Comparison of ENCODE assay signal across 25 cellular contexts in genomic region chr1:25206201-25206600, GRCh38. TPM values are rescaled to one million over a fixed set of nuclear protein-coding genes. Genes with fewer than 3 reads are reported as not detected.
DNase-seq lines count a peak whose midpoint lies in the region; ATAC-seq and TF ChIP-seq lines count a peak whose summit lies in the region.
"Had no signal": no experiment of that assay in that cellular context is flagged by ENCODE, and none has a peak within 500 bp of the region (broad histone marks: within the 10 kb centered on the region; RNA-seq: fewer than 3 reads in every experiment).

No MANE protein-coding gene starts in this region.

- in situ Hi-C loops in IMR-90 (cut with MboI; ENCODE audit: low sequenced_read_pairs), result loop anchor here (10.0 kb wide), 3 partner anchors 271 to 541 kb away; partner anchors contain the start of gene RUNX3

- no peaks in the 10 kb centered on the region for H3K4me1 ChIP-seq in IMR-90 (ENCODE audit: control insufficient read depth, insufficient read depth, low read length)
- H3K4me1 ChIP-seq: BLaER1 treated with 17β-estradiol and CSF1 and Interleukin-3, amounts not matched to agents 10 nM and 100 nM; SJSA1 had no signal

- CTCF ChIA-PET in IMR-90 (lab: Yijun Ruan, JAX), result interaction anchor here (0.6 kb wide), 1 partner anchor 525 kb away, joined by 7 read pairs; no protein-coding TSS in a partner anchor

- H3K36me3 ChIP-seq in IMR-90 (ENCODE audit: control insufficient read depth, insufficient read depth, low read length), result no peaks in the 10 kb centered on the region
- H3K36me3 ChIP-seq: BLaER1 treated with 17β-estradiol and CSF1 and Interleukin-3, amounts not matched to agents 10 nM and 100 nM; SJSA1 had no signal

- intact Hi-C loops in IMR-90 (cut with micrococcal nuclease), result no loop called here

- TF ChIP-seq CTCF in IMR-90 (conservative IDR thresholded peaks at IDR 0.05; ENCODE audit: low read depth, low read length), result no peak

- no peak overlapping the region for H2BK120ac ChIP-seq in IMR-90 (ENCODE audit: low read depth, low read length)

- H4K5ac ChIP-seq in IMR-90 (ENCODE audit: low read depth, low read length), result no peak overlapping the region

- H2BK20ac ChIP-seq in IMR-90 (ENCODE audit: low read depth, low read length), result no peak overlapping the region

- POLR2A ChIA-PET in IMR-90 (lab: Charles Lee; ENCODE audit: unreplicated experiment), result no interaction called here

- WGBS in IMR-90 (ENCODE audit: extremely low coverage in 2 of 2, insufficient read length in 1 of 2), 2 experiments, result 60% methylated on average over 1 of the region's 5 CpGs; no CpG with 5 or more reads in 1 of the 2 experiments

- DNase-seq in NK-92 treated with Interleukin-12 subunit alpha and Interleukin-12 subunit beta, amount 100 ng/mL, for 24 hours (lab: John Stamatoyannopoulos, UW), result peak; percentile 10
- DNase-seq in NK-92 (lab: John Stamatoyannopoulos, UW; ENCODE audit: unreplicated experiment), result no peak
- no peak for DNase-seq in IMR-90
- DNase-seq in mesenteric fat pad (ENCODE audit: low spot score), result peak; percentile 51
- no peak for DNase-seq in NCI-H1436 treated with DMSO at 0.1 percent for 48 hours (lab: John Stamatoyannopoulos, UW)
- no peak for DNase-seq in NCI-H2081 treated with DMSO at 0.1 percent for 48 hours (lab: John Stamatoyannopoulos, UW)
- DNase-seq: AML-193; CD4-positive, alpha-beta T cell; GF-D8; H9; KBM-7; MV-4-11; NCI-H1105; NCI-H146; NCI-H1930; NCI-H446; NCI-H526 treated with DMSO at 0.1 percent for 48 hours; Right ventricle myocardium superior; RPMI8226; T-cell had no signal

- no peak for TF ChIP-seq RAD21 in IMR-90 (IDR thresholded peaks at IDR 0.05; ENCODE audit: low read length)

- H3K27ac ChIP-seq in IMR-90 (ENCODE audit: insufficient read depth, low read length), result no peak overlapping the region
- H3K27ac ChIP-seq: BLaER1 treated with 17β-estradiol and CSF1 and Interleukin-3, amounts not matched to agents 10 nM and 100 nM; SJSA1 had no signal

- H3K56ac ChIP-seq in IMR-90 (ENCODE audit: extremely low read depth, insufficient read depth, low read length), result no peak overlapping the region

- H3K9me3 ChIP-seq in IMR-90 (ENCODE audit: control insufficient read depth, insufficient read depth, low read length), result no peaks in the 10 kb centered on the region
- H3K9me3 ChIP-seq: BLaER1 treated with 17β-estradiol and CSF1 and Interleukin-3, amounts not matched to agents 10 nM and 100 nM; SJSA1 had no signal

- H2AFZ ChIP-seq in IMR-90 (replicated peaks; ENCODE audit: low read length, poor library complexity), result peak overlapping the region; percentile 65
- H2AFZ ChIP-seq: GM23338 had no signal

- H2BK15ac ChIP-seq in IMR-90 (ENCODE audit: low read depth, low read length), result no peak overlapping the region

- H2BK5ac ChIP-seq in IMR-90 (ENCODE audit: low read depth, low read length, poor library complexity, severe bottlenecking), result no peak overlapping the region

- no peak overlapping the region for H4K8ac ChIP-seq in IMR-90 (ENCODE audit: low read depth in 2 of 2, low read length in 2 of 2)

- no peak overlapping the region for H3K23ac ChIP-seq in IMR-90 (ENCODE audit: low read depth, low read length)

- H4K91ac ChIP-seq in IMR-90 (ENCODE audit: insufficient read depth, low read depth, low read length), result no peak overlapping the region

- H3K79me1 ChIP-seq in IMR-90 (ENCODE audit: low read depth in 1 of 2, low read length in 2 of 2), result no peaks in the 10 kb centered on the region

- no peak overlapping the region for H3K18ac ChIP-seq in IMR-90 (ENCODE audit: low read depth, low read length)

- no TSS peak for BruUV-seq in IMR-90 (replicated peaks; lab: Mats Ljungman, UMichigan)

- ATAC-seq in IMR-90 (ENCODE audit: low read depth) (no peak), HG03280 (IDR thresholded peaks at IDR 0.05; ENCODE audit: unreplicated experiment) (no peak)
- ATAC-seq: GM23338, HepG2, T-cell had no signal

- H4K20me1 ChIP-seq in IMR-90 (ENCODE audit: insufficient read depth, low read length), result no peaks in the 10 kb centered on the region

- peaks cover 44% of the 10 kb centered on the region for H3K27me3 ChIP-seq in IMR-90 (ENCODE audit: control insufficient read depth, insufficient read depth, low read length)
- H3K27me3 ChIP-seq: SJSA1 had no signal

- H3K4me2 ChIP-seq in IMR-90 (ENCODE audit: low read depth, low read length), result no peak overlapping the region
- H3K4me2 ChIP-seq: BLaER1 treated with 17β-estradiol and CSF1 and Interleukin-3, amounts not matched to agents 10 nM and 100 nM; GM23338 had no signal

- H3K9ac ChIP-seq in IMR-90 (ENCODE audit: low read depth, low read length), result no peak overlapping the region
- H3K9ac ChIP-seq: BLaER1 treated with 17β-estradiol and CSF1 and Interleukin-3, amounts not matched to agents 10 nM and 100 nM had no signal

- no peak overlapping the region for H3K4me3 ChIP-seq in IMR-90 (ENCODE audit: insufficient read depth, low read depth, low read length)
- H3K4me3 ChIP-seq: BLaER1 treated with 17β-estradiol and CSF1 and Interleukin-3, amounts not matched to agents 10 nM and 100 nM; GM23338; SJSA1 had no signal

- H3K14ac ChIP-seq in IMR-90 (replicated peaks; ENCODE audit: low read depth, low read length), result no peak overlapping the region

- dilution Hi-C loops in IMR-90 (cut with HindIII; ENCODE audit: low sequenced_read_pairs, unreplicated experiment), result loop anchor here (25.0 kb wide), 1 partner anchor 544 kb away; no protein-coding TSS in a partner anchor

- H2AK5ac ChIP-seq in IMR-90 (ENCODE audit: low read depth, low read length), result no peak overlapping the region

- TF ChIP-seq POLR2A in IMR-90 (IDR thresholded peaks at IDR 0.05; ENCODE audit: low read depth, low read length), result no peak

- H3K4ac ChIP-seq in IMR-90 (ENCODE audit: low read depth, low read length), result no peak overlapping the region

- H3K9me1 ChIP-seq in IMR-90 (ENCODE audit: insufficient read depth, low read length), result no peaks in the 10 kb centered on the region

- H2AK9ac ChIP-seq in IMR-90 (replicated peaks; ENCODE audit: low read depth, low read length, poor library complexity), result peak overlapping the region; percentile 82

TF ChIP-seq in IMR-90, 13 proteins besides CTCF, POLR2A, EP300 and RAD21:
- TF ChIP-seq CEBPB (IDR thresholded peaks at IDR 0.05; ENCODE audit: low read depth, low read length), result no peak
- no peak for TF ChIP-seq MAZ (IDR thresholded peaks at IDR 0.05; ENCODE audit: borderline replicate concordance, low read depth, low read length)
- no peak for TF ChIP-seq ELK1 (IDR thresholded peaks at IDR 0.05; ENCODE audit: borderline replicate concordance, low read depth, low read length)
- TF ChIP-seq FOS (IDR thresholded peaks at IDR 0.05; ENCODE audit: low read depth, low read length), result no peak
- no peak for TF ChIP-seq RCOR1 (IDR thresholded peaks at IDR 0.05; ENCODE audit: insufficient replicate concordance, low read length)
- no peak for TF ChIP-seq BHLHE40 (IDR thresholded peaks at IDR 0.05; ENCODE audit: low read depth, low read length)
- no peak for TF ChIP-seq MAFK (IDR thresholded peaks at IDR 0.05; ENCODE audit: low read depth, low read length)
- no peak for TF ChIP-seq SMC3 (IDR thresholded peaks at IDR 0.05; ENCODE audit: low read depth, low read length)
- no peak for TF ChIP-seq MXI1 (IDR thresholded peaks at IDR 0.05; ENCODE audit: borderline replicate concordance, low read depth, low read length)
- TF ChIP-seq CHD1 (IDR thresholded peaks at IDR 0.05; ENCODE audit: low read depth, low read length), result no peak
- TF ChIP-seq RFX5 (IDR thresholded peaks at IDR 0.05; ENCODE audit: low read depth, low read length), result no peak
- no peak for TF ChIP-seq NFE2L2 (IDR thresholded peaks at IDR 0.05; ENCODE audit: low read depth, low read length)
- no peak for TF ChIP-seq USF2 (IDR thresholded peaks at IDR 0.05; ENCODE audit: low read depth, low read length)

RNA-seq across cellular contexts. Expression of gene SYF2, which starts 26.1 kb away (rescaled TPM):
- 8.6 and 22.2 TPM in 2 replicates for total RNA-seq in IMR-90 (2012; rRNA removed)
- polyA plus RNA-seq in IMR-90 (2012; rRNA removed), result 16.8 and 19.5 TPM in 2 replicates
- 1.9 and 2.6 TPM in 2 replicates for polyA plus RNA-seq in IMR-90 (2012; cell fraction: cytosol; rRNA removed)
- 0.99 and 6.8 TPM in 2 replicates for polyA plus RNA-seq in IMR-90 (2012; cell fraction: nucleus; rRNA removed; ENCODE audit: low replicate concordance)
- total RNA-seq in mesenteric fat pad, result 31.9 TPM

RNA-seq across cellular contexts. Expression of gene RSRP1, which starts 41.1 kb away (rescaled TPM):
- total RNA-seq in IMR-90 (2012; rRNA removed) (71.0 and 73.9 TPM in 2 replicates), mesenteric fat pad (44.1 TPM)
- polyA plus RNA-seq in IMR-90 (2012; rRNA removed), result 41.5 and 71.0 TPM in 2 replicates
- 11.6 and 22.6 TPM in 2 replicates for polyA plus RNA-seq in IMR-90 (2012; cell fraction: cytosol; rRNA removed)
- 417 and 584 TPM in 2 replicates for polyA plus RNA-seq in IMR-90 (2012; cell fraction: nucleus; rRNA removed; ENCODE audit: low replicate concordance)

Comparison
In these comparisons a context has a peak if more than half of its experiments do, and no peak if none do; other contexts are left out.
1. DNase-seq: peak in NK-92 treated with Interleukin-12 subunit alpha and Interleukin-12 subunit beta, amount 100 ng/mL, for 24 hours (single experiment) and mesenteric fat pad (single experiment); none in NK-92 (single experiment), IMR-90 (single experiment), NCI-H1436 treated with DMSO at 0.1 percent for 48 hours (single experiment) and NCI-H2081 treated with DMSO at 0.1 percent for 48 hours (single experiment).